27 cellular contexts compared by ENCODE assay signal in the genomic region with DNA sequence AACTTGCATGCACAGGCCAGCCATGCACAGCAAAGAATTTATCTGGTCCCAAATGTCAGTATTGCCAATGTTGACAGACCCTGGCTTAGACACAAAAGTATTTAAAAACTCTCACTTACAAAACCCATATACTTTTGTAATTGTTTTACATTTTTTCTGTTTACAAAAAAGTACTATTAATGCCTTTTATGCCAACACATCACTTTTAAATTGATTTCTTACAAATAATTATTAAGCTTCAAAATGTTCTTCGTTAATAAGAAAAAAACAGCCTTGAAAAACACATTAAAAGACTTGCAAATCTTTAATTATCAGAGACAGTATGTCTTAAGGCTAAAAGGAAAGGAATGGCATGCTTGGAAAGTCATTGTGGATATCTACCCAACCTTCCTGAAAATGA.
"Had no signal": no experiment of that assay in that cellular context is flagged by ENCODE, and none has a peak within 500 bp of the region (broad histone marks: within the 10 kb centered on the region; RNA-seq: fewer than 3 reads in every experiment).

No MANE protein-coding gene starts in this region.

- H3K27ac ChIP-seq: heart left ventricle, left ventricle myocardium inferior, pancreas, prostate gland, sigmoid colon, spleen, stomach, testis, thyroid gland, transverse colon, upper lobe of right lung had no signal

- H3K27me3 ChIP-seq: sigmoid colon, testis, thyroid gland, transverse colon, upper lobe of right lung had no signal

- DNase-seq: heart left ventricle; hypothalamus; left ventricle myocardium inferior; naive thymus-derived CD8-positive, alpha-beta T cell; nucleus accumbens; pancreas; posterior cingulate gyrus; retina; right cardiac atrium; sigmoid colon; small intestine; spleen; stimulated activated CD4-positive, alpha-beta T cell treated with anti-CD3 and anti-CD28 coated beads, Interleukin-1b, Interleukin-23, amount 100 ng/mL, for 48 hours; stimulated activated CD4-positive, alpha-beta T cell treated with anti-CD3 and anti-CD28 coated beads, Interleukin-2, amount 100 ng/mL, for 48 hours; stimulated activated CD4-positive, alpha-beta T cell treated with anti-CD3 and anti-CD28 coated beads, Interleukin-4, amount 100 ng/mL, for 4 hours; stimulated activated CD8-positive, alpha-beta memory T cell treated with anti-CD3 and anti-CD28 coated beads, Interleukin-4, amount 100 ng/mL, for 48 hours; stimulated activated naive B cell treated with anti-CD40 and anti-IgM and Interleukin-4, amounts not matched to agents 10 μg/mL and 1 μg/mL and 100 μg/mL, for 72 hours; stimulated activated naive CD8-positive, alpha-beta T cell treated with anti-CD3 and anti-CD28 coated beads, Interleukin-15, Interleukin-2, amounts not matched to agents 100 U/mL and 50 U/mL, for 24 hours; stomach; testis; thyroid gland; transverse colon; upper lobe of right lung had no signal

- H3K36me3 Mint-ChIP-seq: stimulated activated naive B cell treated with anti-CD40 and anti-IgM and Interleukin-4, amounts not matched to agents 10 μg/mL and 1 μg/mL and 100 μg/mL, for 72 hours had no signal

- H3K4me1 Mint-ChIP-seq: naive thymus-derived CD8-positive, alpha-beta T cell; nephron; neural crest cell; stimulated activated naive B cell treated with anti-CD40 and anti-IgM and Interleukin-4, amounts not matched to agents 10 μg/mL and 1 μg/mL and 100 μg/mL, for 72 hours had no signal

- H3K9me3 ChIP-seq: pancreas, prostate gland, testis, thyroid gland, upper lobe of right lung had no signal

- H3K36me3 ChIP-seq: heart left ventricle, left ventricle myocardium inferior, pancreas, prostate gland, sigmoid colon, spleen, stomach, thyroid gland, transverse colon, upper lobe of right lung had no signal

- H3K4me3 Mint-ChIP-seq: naive thymus-derived CD8-positive, alpha-beta T cell; nephron; neural crest cell; stimulated activated naive B cell treated with anti-CD40 and anti-IgM and Interleukin-4, amounts not matched to agents 10 μg/mL and 1 μg/mL and 100 μg/mL, for 72 hours had no signal

- H3K27ac Mint-ChIP-seq: naive thymus-derived CD8-positive, alpha-beta T cell; nephron; stimulated activated naive B cell treated with anti-CD40 and anti-IgM and Interleukin-4, amounts not matched to agents 10 μg/mL and 1 μg/mL and 100 μg/mL, for 72 hours had no signal

- H3K4me1 ChIP-seq: heart left ventricle, left ventricle myocardium inferior, pancreas, prostate gland, spleen, stomach, testis, thyroid gland, transverse colon, upper lobe of right lung had no signal

- ATAC-seq: heart left ventricle; naive thymus-derived CD8-positive, alpha-beta T cell; pancreas; right cardiac atrium; stimulated activated naive B cell treated with anti-CD40 and anti-IgM and Interleukin-4, amounts not matched to agents 10 μg/mL and 1 μg/mL and 100 μg/mL, for 72 hours; stimulated activated naive CD8-positive, alpha-beta T cell treated with anti-CD3 and anti-CD28 coated beads, Interleukin-15, Interleukin-2, amounts not matched to agents 100 U/mL and 50 U/mL, for 24 hours; upper lobe of right lung had no signal

- H3K4me3 ChIP-seq: heart left ventricle, left ventricle myocardium inferior, lung, pancreas, prostate gland, sigmoid colon, spleen, stomach, testis, thyroid gland, transverse colon, upper lobe of right lung had no signal

- FAIRE-seq: pancreas, small intestine had no signal
